Comparison of ENCODE assay signal across 8 cellular contexts in the genomic region with DNA sequence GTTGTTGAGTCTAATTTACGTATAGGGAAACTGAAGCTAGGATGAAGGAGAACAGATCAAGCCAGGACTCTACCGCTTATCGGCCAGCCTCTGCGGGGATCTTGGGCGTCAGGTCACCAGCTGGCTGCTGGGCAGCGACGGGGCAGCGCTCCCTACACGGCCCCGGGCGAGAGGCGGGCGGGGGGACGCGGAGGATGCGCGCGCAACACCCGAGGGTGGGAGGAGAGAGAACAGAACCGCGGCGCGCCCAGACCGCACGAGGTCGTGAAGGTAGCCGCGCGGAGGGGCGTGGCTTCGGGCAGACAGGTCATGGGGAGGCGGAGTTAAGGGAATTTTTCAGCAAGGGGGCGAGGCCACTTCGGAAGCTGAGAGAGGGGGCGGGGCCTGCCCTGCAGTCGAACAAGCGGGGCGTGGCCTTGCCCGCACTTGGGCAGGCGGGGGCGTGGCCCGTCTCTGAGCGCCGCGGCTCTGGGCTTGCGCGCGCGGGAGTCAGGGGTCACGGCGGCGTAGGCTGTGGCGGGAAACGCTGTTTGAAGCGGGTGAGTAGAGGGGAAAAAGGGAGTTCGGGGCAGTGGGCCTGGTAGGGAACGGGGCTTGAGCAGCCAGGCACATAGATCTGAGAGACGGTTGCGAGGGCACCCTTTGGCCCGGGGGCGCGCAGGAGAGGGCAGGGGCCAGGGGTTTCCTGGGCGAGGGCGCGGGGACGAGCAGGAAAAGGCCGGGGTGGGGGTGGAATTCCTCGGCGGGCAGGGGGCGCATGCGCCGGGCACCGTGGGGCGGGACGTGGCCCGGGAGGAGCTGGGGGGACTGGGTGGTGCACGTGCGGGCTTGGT.
DNase-seq lines count a peak whose midpoint lies in the region; ATAC-seq and FAIRE-seq lines count a peak whose summit lies in the region.

TSS of gene POLD1 (plus strand) at position 496 of the 833 bp plus-strand sequence. CDS start 14,505 bp downstream, outside the sequence.

- peak; percentile 97 for FAIRE-seq in GM19239 (lab: Jason Lieb, UNC)

- H3K27ac ChIP-seq in cingulate gyrus (ENCODE audit: low read depth, low read length), result peak within 1 kb of the TSS; percentile 91

- DNase-seq in Ammon's horn (ENCODE audit: low spot score) (peak; percentile 97), GM19239 (ENCODE audit: insufficient read length, low spot score) (peak; percentile 96), NCI-H524 treated with DMSO at 0.1 percent for 48 hours (lab: John Stamatoyannopoulos, UW) (peak; percentile 95), kidney tubule cell (ENCODE audit: low spot score) (peak; percentile 98)
- DNase-seq in activated CD4-positive, alpha-beta T cell treated with anti-CD3 and anti-CD28 coated beads for 4 hours, result peak; percentile 99 to 100
- DNase-seq in stimulated activated CD4-positive, alpha-beta T cell treated with anti-CD3 and anti-CD28 coated beads, Interleukin-1b, Interleukin-23, amount 100 ng/mL, for 24 hours (ENCODE audit: low read depth in 4 of 4, low spot score in 1 of 4), result peak; percentile 96 to 99 (median 98)

- ATAC-seq in HG03457 (IDR thresholded peaks at IDR 0.05; ENCODE audit: unreplicated experiment), result peak; percentile 69

Comparison
In these comparisons a context has a peak if more than half of its experiments do, and no peak if none do; other contexts are left out.
1. Peak in every context shown above with its lines: DNase-seq, ATAC-seq and H3K27ac ChIP-seq.